10 cellular contexts compared by ENCODE assay signal in the genomic region with DNA sequence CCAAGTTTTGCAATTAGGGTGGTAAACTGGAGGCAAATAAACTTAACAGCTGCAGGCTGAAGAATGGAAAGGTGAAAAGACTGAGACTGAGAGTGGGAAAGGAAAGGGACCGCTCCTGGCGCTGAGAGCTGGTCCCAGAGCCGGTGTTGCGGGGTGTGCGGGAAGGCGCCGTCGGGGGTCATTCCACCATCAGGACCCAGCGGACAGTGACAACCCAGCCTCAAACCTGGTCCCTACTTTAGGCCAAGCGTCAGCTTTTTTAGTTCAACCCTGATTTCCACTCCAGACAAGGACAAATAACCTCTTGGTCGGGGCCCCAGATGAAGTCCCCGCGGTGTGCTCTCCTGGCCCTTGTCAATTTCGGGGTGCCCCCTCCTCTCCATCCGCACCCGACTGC.
DNase-seq lines count a peak whose midpoint lies in the region; ATAC-seq and TF ChIP-seq lines count a peak whose summit lies in the region.
"Had no signal": no experiment of that assay in that cellular context is flagged by ENCODE, and none has a peak within 500 bp of the region (broad histone marks: within the 10 kb centered on the region; RNA-seq: fewer than 3 reads in every experiment).

No MANE protein-coding gene starts in this region.

- H3K9me3 ChIP-seq in breast epithelium, result no peaks in the 10 kb centered on the region
- H3K9me3 ChIP-seq in naive thymus-derived CD4-positive, alpha-beta T cell (ENCODE audit: control insufficient read depth in 2 of 3, low read length in 3 of 3), result no peaks in the 10 kb centered on the region
- H3K9me3 ChIP-seq in upper lobe of left lung, result no peaks in the 10 kb centered on the region

- BruUV-seq in MCF 10A (replicated peaks; lab: Mats Ljungman, UMichigan), result no TSS peak

- H3K4me3 Mint-ChIP-seq in MCF 10A (ENCODE audit: unreplicated experiment) (no peak overlapping the region), brain (peak overlapping the region; percentile 65 to 85 (median 77))
- peak overlapping the region; percentile 40 to 82 (median 72) for H3K4me3 Mint-ChIP-seq in naive thymus-derived CD4-positive, alpha-beta T cell

- H3K36me3 Mint-ChIP-seq in MCF 10A (ENCODE audit: insufficient read depth, unreplicated experiment) (peaks cover 4% of the 10 kb centered on the region), brain (no peaks in the 10 kb centered on the region)
- H3K36me3 Mint-ChIP-seq in naive thymus-derived CD4-positive, alpha-beta T cell, result no peaks in the 10 kb centered on the region

- peaks cover 85% of the 10 kb centered on the region for H3K27me3 Mint-ChIP-seq in MCF 10A (ENCODE audit: insufficient read depth, unreplicated experiment)
- H3K27me3 Mint-ChIP-seq in brain, result peaks cover 85% of the 10 kb centered on the region
- H3K27me3 Mint-ChIP-seq in naive thymus-derived CD4-positive, alpha-beta T cell, result peaks cover 63 to 79% (median 73%) of the 10 kb centered on the region in 5 donors

- WGBS in upper lobe of left lung, 2 donors, result 32 to 33% methylated on average over 15 to 16 of the region's 16 CpGs

- H3K4me3 ChIP-seq in breast epithelium (peak overlapping the region in 2 of 3 donors; percentile 60 to 81), upper lobe of left lung (peak overlapping the region; percentile 55 to 67 (median 56))
- no peak overlapping the region for H3K4me3 ChIP-seq in naive thymus-derived CD4-positive, alpha-beta T cell (ENCODE audit: low read length)

- TF ChIP-seq POLR2A in breast epithelium (IDR thresholded peaks at IDR 0.05) (no peak), upper lobe of left lung (IDR thresholded peaks at IDR 0.05) (no peak)

- H3K36me3 ChIP-seq in breast epithelium, result no peaks in the 10 kb centered on the region
- no peaks in the 10 kb centered on the region for H3K36me3 ChIP-seq in naive thymus-derived CD4-positive, alpha-beta T cell (ENCODE audit: control insufficient read depth in 2 of 3, insufficient read depth in 3 of 3, low read length in 3 of 3)
- H3K36me3 ChIP-seq in upper lobe of left lung, result no peaks in the 10 kb centered on the region

- peak overlapping the region in 1 of 2 donors; percentile 70 for H3K27ac ChIP-seq in breast epithelium
- H3K27ac ChIP-seq in naive thymus-derived CD4-positive, alpha-beta T cell (ENCODE audit: low read depth, low read length), result no peak overlapping the region
- no peak overlapping the region for H3K27ac ChIP-seq in upper lobe of left lung

- H3K27ac Mint-ChIP-seq in MCF 10A (ENCODE audit: low read depth, unreplicated experiment), result no peak overlapping the region
- no peak overlapping the region for H3K27ac Mint-ChIP-seq in brain
- H3K27ac Mint-ChIP-seq in naive thymus-derived CD4-positive, alpha-beta T cell, result no peak overlapping the region

- no peak for TF ChIP-seq EP300 in upper lobe of left lung (IDR thresholded peaks at IDR 0.05)

- H3K4me1 Mint-ChIP-seq in MCF 10A (ENCODE audit: insufficient read depth, unreplicated experiment) (no peaks in the 10 kb centered on the region), brain (peaks cover 17% of the 10 kb centered on the region)
- peaks cover 6 to 17% (median 11%) of the 10 kb centered on the region in 7 donors for H3K4me1 Mint-ChIP-seq in naive thymus-derived CD4-positive, alpha-beta T cell

- H3K4me1 ChIP-seq in breast epithelium (peaks cover 0 to 2% of the 10 kb centered on the region in 2 donors), upper lobe of left lung (peaks cover 9 to 23% (median 15%) of the 10 kb centered on the region in 4 donors)
- no peaks in the 10 kb centered on the region for H3K4me1 ChIP-seq in naive thymus-derived CD4-positive, alpha-beta T cell (ENCODE audit: control insufficient read depth in 2 of 2, insufficient read depth in 2 of 2, low read length in 2 of 2)

- no peak for ATAC-seq in naive thymus-derived CD4-positive, alpha-beta T cell
- ATAC-seq in upper lobe of left lung (ENCODE audit: low FRiP score in 2 of 2) (no peak), GM18907 (IDR thresholded peaks at IDR 0.05; ENCODE audit: unreplicated experiment) (no peak)

- intact Hi-C loops in breast epithelium (cut with DNase I; ENCODE audit: low total_unique reads), result loop anchor here (10.0 kb wide), 1 partner anchor 1315 kb away; no protein-coding TSS in a partner anchor
- intact Hi-C loops in MCF 10A (cut with micrococcal nuclease), result loop anchor here (10.0 kb wide), 1 partner anchor 145 kb away; a partner anchor contains a TSS
- intact Hi-C loops in naive thymus-derived CD4-positive, alpha-beta T cell (cut with micrococcal nuclease), result no loop called here

- TF ChIP-seq CTCF in breast epithelium (IDR thresholded peaks at IDR 0.05) (no peak), MCF 10A (IDR thresholded peaks at IDR 0.05; ENCODE audit: unreplicated experiment) (no peak), brain (conservative IDR thresholded peaks at IDR 0.05) (no peak), upper lobe of left lung (IDR thresholded peaks at IDR 0.05) (no peak)

- H3K27me3 ChIP-seq in breast epithelium (peaks cover 3 to 50% of the 10 kb centered on the region in 2 donors), upper lobe of left lung (peaks cover 0 to 18% (median 6%) of the 10 kb centered on the region in 4 donors)
- H3K27me3 ChIP-seq in naive thymus-derived CD4-positive, alpha-beta T cell (ENCODE audit: control insufficient read depth in 2 of 2, insufficient read depth in 2 of 2, low read length in 2 of 2), result peaks cover 4 to 10% of the 10 kb centered on the region in 2 donors

- DNase-seq in breast epithelium (ENCODE audit: low spot score in 2 of 2), result no peak
- no peak for DNase-seq in MCF 10A (ENCODE audit: unreplicated experiment)
- DNase-seq in naive thymus-derived CD4-positive, alpha-beta T cell, result no peak
- no peak for DNase-seq in upper lobe of left lung
- DNase-seq in NAMALWA (ENCODE audit: low spot score), result no peak
- DNase-seq in NOMO-1 treated with DMSO at 0.1 percent for 48 hours (lab: John Stamatoyannopoulos, UW; ENCODE audit: unreplicated experiment), result no peak
- DNase-seq: AML-193; stimulated activated CD8-positive, alpha-beta memory T cell treated with anti-CD3 and anti-CD28 coated beads, Interleukin-4, amount 100 ng/mL, for 48 hours had no signal

- H3K9me3 Mint-ChIP-seq in MCF 10A (ENCODE audit: unreplicated experiment) (no peaks in the 10 kb centered on the region), brain (peaks cover 0 to 3% (median 0%) of the 10 kb centered on the region in 5 experiments)
- H3K9me3 Mint-ChIP-seq in naive thymus-derived CD4-positive, alpha-beta T cell, result peaks cover 0 to 8% (median 0%) of the 10 kb centered on the region in 11 donors

- POLR2A ChIA-PET in MCF 10A (lab: Yijun Ruan, JAX), result no interaction called here
- POLR2A ChIA-PET in naive thymus-derived CD4-positive, alpha-beta T cell (lab: Charles Lee), result no interaction called here

- CTCF ChIA-PET in MCF 10A (lab: Yijun Ruan, JAX), result interaction anchor here (1.4 to 1.6 kb wide), 2 partner anchors 9 to 52 kb away, joined by 7 to 10 read pairs; no protein-coding TSS in a partner anchor
- CTCF ChIA-PET in naive thymus-derived CD4-positive, alpha-beta T cell (lab: Charles Lee), result no interaction called here

Comparison
In these comparisons a context has a peak if more than half of its experiments do, and no peak if none do; other contexts are left out.
1. intact Hi-C loops: an anchor here in breast epithelium (10.0 kb wide) and MCF 10A (10.0 kb wide); none called in naive thymus-derived CD4-positive, alpha-beta T cell.